Comparison of ENCODE assay signal across 22 cellular contexts in the genomic region with DNA sequence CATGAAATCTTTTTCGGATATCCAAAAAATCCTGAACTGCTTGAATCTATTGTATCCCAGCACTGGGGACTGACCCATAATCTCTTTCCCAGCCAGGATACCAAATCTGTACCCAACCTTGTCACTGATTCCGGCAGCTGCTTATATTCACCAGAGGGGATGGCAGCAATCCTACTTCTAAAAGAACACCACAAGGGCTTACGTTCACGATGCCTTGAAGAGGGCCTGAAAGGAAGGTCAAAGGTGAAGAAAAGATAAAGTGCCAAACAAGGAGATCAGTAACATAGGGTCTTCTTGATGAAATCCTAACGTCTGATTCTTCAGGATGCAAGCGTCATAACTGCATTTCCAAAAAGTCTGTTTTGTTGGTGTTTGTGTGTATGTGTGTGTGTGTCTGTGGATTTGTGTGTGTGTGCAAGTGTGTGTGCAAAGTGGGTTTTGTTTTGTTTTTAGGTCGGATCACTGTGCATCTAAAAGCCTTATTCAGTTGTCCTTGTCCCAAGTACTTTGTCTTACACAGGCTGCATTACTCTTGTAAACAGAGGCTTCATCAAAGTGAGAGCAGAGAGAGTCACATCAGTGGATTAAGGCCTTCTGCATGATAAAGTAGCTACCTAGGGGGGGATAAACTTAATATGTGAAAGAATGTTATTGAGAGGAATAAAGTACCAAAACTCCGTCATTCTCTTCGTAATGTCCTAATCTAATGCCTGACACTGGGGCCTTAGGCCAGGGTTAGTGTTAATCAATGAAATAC.
"Had no signal": no experiment of that assay in that cellular context is flagged by ENCODE, and none has a peak within 500 bp of the region (broad histone marks: within the 10 kb centered on the region; RNA-seq: fewer than 3 reads in every experiment).

No MANE protein-coding gene starts in this region.

- DNase-seq: effector memory CD4-positive, alpha-beta T cell; esophagus squamous epithelium; head of caudate nucleus; left ventricle myocardium superior; lower lobe of right lung; naive thymus-derived CD8-positive, alpha-beta T cell; nephron progenitor cell; stimulated activated CD4-positive, alpha-beta T cell treated with anti-CD3 and anti-CD28 coated beads, Interleukin-12 subunit alpha, Interleukin-12 subunit beta, amount 100 ng/mL, for 4 hours; stimulated activated CD4-positive, alpha-beta T cell treated with anti-CD3 and anti-CD28 coated beads, Interleukin-1b, Interleukin-23, amount 100 ng/mL, for 48 hours; stimulated activated CD4-positive, alpha-beta T cell treated with anti-CD3 and anti-CD28 coated beads, Interleukin-4, amount 100 ng/mL, for 1 hour; stimulated activated CD8-positive, alpha-beta memory T cell treated with anti-CD3 and anti-CD28 coated beads, Interleukin-4, amount 100 ng/mL, for 48 hours; stimulated activated naive CD4-positive, alpha-beta T cell; stimulated activated naive CD8-positive, alpha-beta T cell treated with anti-CD3 and anti-CD28 coated beads, Interleukin-15, amount 100 ng/mL, for 72 hours; transverse colon; upper lobe of right lung; uterus had no signal

- H3K4me3 ChIP-seq: esophagus squamous epithelium, lower lobe of right lung, smooth muscle cell, suprapubic skin, transverse colon, upper lobe of right lung, uterus had no signal

- H3K27ac Mint-ChIP-seq: dendritic cell treated with granulocyte-macrophage colony-stimulating factor and Interleukin-4, amounts not matched to agents 40 ng/mL and 50 ng/mL, for 4 days; naive thymus-derived CD8-positive, alpha-beta T cell; nephron progenitor cell; progenitor cell of endocrine pancreas; stimulated activated naive CD8-positive, alpha-beta T cell treated with anti-CD3 and anti-CD28 coated beads, Interleukin-15, amount 100 ng/mL, for 72 hours had no signal

- H3K4me2 ChIP-seq: smooth muscle cell had no signal

- H3K36me3 Mint-ChIP-seq: naive thymus-derived CD8-positive, alpha-beta T cell had no signal

- H3K4me1 ChIP-seq: esophagus squamous epithelium, lower lobe of right lung, parathyroid adenoma, suprapubic skin, transverse colon, upper lobe of right lung, uterus had no signal

- H3K79me2 ChIP-seq: parathyroid adenoma had no signal

- H3K9me3 Mint-ChIP-seq: dendritic cell treated with granulocyte-macrophage colony-stimulating factor and Interleukin-4, amounts not matched to agents 40 ng/mL and 50 ng/mL, for 4 days; naive thymus-derived CD8-positive, alpha-beta T cell; nephron progenitor cell; stimulated activated naive CD8-positive, alpha-beta T cell treated with anti-CD3 and anti-CD28 coated beads, Interleukin-15, amount 100 ng/mL, for 72 hours had no signal

- H3K4me3 Mint-ChIP-seq: dendritic cell treated with granulocyte-macrophage colony-stimulating factor and Interleukin-4, amounts not matched to agents 40 ng/mL and 50 ng/mL, for 4 days; naive thymus-derived CD8-positive, alpha-beta T cell; nephron progenitor cell; stimulated activated naive CD8-positive, alpha-beta T cell treated with anti-CD3 and anti-CD28 coated beads, Interleukin-15, amount 100 ng/mL, for 72 hours had no signal

- H3K27ac ChIP-seq: esophagus squamous epithelium, lower lobe of right lung, parathyroid adenoma, suprapubic skin, transverse colon, upper lobe of right lung, uterus had no signal

- H3K36me3 ChIP-seq: esophagus squamous epithelium, lower lobe of right lung, suprapubic skin, transverse colon, upper lobe of right lung, uterus had no signal

- ATAC-seq: left ventricle myocardium superior; lower lobe of right lung; naive thymus-derived CD8-positive, alpha-beta T cell; sciatic nerve; stimulated activated naive CD8-positive, alpha-beta T cell treated with anti-CD3 and anti-CD28 coated beads, Interleukin-15, amount 100 ng/mL, for 72 hours; upper lobe of right lung had no signal

- H3K4me1 Mint-ChIP-seq: naive thymus-derived CD8-positive, alpha-beta T cell; stimulated activated naive CD8-positive, alpha-beta T cell treated with anti-CD3 and anti-CD28 coated beads, Interleukin-15, amount 100 ng/mL, for 72 hours had no signal

- H2AFZ ChIP-seq: parathyroid adenoma had no signal

- H3K27me3 ChIP-seq: esophagus squamous epithelium, suprapubic skin, upper lobe of right lung, uterus had no signal
